1 cellular context compared by ENCODE assay signal in the genomic region with DNA sequence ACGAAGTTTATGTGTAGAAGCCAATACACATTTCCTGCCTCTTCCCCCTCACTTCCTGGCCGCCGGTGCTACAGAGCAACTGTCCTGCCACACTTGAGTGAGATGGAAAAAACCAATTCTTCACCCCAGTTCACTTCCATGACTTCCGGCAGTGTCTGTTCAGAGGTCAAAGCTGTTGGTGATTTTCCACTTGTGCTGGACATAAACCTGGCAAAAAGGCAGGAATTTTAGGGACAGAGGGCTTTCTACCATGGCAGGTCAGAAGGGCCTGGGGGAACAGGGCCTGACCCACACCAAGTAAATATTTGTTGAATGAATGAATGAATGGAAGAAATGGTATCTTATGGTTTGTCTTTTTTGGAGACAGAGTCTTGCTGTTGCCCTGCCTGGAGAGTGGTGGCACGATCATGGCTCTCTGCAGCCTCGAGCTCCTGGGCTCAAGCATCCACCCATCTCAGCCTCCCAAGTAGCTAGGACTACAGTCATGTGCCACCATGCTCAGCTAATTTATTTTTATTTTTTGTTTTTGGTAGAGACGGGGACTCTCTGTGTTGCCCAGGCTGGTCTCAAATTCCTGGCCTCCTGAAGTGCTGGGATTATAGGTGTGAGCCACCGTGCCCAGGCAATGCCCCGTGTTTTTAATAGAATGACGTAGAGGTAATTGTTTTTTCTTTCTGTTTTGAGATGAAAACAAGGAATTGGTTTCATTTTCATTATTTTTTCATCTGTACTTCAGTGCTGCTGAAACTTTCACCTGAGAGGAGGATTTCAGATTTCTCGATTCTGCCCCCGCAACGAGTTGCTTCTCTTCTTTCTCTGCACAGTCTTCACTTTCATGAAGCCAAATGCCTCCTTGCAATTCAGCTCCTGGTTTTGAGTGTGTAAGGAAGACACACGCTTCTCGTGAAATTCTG.
TF ChIP-seq lines count a peak whose summit lies in the region.

No MANE protein-coding gene starts in this region.

TF ChIP-seq in HepG2, 621 proteins besides CTCF, POLR2A, EP300 and RAD21 (continued from another document and continues in another):
- TF ChIP-seq, protein P1, sequence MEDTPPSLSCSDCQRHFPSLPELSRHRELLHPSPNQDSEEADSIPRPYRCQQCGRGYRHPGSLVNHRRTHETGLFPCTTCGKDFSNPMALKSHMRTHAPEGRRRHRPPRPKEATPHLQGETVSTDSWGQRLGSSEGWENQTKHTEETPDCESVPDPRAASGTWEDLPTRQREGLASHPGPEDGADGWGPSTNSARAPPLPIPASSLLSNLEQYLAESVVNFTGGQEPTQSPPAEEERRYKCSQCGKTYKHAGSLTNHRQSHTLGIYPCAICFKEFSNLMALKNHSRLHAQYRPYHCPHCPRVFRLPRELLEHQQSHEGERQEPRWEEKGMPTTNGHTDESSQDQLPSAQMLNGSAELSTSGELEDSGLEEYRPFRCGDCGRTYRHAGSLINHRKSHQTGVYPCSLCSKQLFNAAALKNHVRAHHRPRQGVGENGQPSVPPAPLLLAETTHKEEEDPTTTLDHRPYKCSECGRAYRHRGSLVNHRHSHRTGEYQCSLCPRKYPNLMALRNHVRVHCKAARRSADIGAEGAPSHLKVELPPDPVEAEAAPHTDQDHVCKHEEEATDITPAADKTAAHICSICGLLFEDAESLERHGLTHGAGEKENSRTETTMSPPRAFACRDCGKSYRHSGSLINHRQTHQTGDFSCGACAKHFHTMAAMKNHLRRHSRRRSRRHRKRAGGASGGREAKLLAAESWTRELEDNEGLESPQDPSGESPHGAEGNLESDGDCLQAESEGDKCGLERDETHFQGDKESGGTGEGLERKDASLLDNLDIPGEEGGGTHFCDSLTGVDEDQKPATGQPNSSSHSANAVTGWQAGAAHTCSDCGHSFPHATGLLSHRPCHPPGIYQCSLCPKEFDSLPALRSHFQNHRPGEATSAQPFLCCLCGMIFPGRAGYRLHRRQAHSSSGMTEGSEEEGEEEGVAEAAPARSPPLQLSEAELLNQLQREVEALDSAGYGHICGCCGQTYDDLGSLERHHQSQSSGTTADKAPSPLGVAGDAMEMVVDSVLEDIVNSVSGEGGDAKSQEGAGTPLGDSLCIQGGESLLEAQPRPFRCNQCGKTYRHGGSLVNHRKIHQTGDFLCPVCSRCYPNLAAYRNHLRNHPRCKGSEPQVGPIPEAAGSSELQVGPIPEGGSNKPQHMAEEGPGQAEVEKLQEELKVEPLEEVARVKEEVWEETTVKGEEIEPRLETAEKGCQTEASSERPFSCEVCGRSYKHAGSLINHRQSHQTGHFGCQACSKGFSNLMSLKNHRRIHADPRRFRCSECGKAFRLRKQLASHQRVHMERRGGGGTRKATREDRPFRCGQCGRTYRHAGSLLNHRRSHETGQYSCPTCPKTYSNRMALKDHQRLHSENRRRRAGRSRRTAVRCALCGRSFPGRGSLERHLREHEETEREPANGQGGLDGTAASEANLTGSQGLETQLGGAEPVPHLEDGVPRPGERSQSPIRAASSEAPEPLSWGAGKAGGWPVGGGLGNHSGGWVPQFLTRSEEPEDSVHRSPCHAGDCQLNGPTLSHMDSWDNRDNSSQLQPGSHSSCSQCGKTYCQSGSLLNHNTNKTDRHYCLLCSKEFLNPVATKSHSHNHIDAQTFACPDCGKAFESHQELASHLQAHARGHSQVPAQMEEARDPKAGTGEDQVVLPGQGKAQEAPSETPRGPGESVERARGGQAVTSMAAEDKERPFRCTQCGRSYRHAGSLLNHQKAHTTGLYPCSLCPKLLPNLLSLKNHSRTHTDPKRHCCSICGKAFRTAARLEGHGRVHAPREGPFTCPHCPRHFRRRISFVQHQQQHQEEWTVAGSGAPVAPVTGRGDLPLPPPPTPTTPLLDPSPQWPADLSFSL (CRISPR knock-in tag; IDR thresholded peaks at IDR 0.05) = no peak
- TF ChIP-seq ZSCAN25 (CRISPR knock-in tag; IDR thresholded peaks at IDR 0.05) = no peak
- TF ChIP-seq, protein P2, sequence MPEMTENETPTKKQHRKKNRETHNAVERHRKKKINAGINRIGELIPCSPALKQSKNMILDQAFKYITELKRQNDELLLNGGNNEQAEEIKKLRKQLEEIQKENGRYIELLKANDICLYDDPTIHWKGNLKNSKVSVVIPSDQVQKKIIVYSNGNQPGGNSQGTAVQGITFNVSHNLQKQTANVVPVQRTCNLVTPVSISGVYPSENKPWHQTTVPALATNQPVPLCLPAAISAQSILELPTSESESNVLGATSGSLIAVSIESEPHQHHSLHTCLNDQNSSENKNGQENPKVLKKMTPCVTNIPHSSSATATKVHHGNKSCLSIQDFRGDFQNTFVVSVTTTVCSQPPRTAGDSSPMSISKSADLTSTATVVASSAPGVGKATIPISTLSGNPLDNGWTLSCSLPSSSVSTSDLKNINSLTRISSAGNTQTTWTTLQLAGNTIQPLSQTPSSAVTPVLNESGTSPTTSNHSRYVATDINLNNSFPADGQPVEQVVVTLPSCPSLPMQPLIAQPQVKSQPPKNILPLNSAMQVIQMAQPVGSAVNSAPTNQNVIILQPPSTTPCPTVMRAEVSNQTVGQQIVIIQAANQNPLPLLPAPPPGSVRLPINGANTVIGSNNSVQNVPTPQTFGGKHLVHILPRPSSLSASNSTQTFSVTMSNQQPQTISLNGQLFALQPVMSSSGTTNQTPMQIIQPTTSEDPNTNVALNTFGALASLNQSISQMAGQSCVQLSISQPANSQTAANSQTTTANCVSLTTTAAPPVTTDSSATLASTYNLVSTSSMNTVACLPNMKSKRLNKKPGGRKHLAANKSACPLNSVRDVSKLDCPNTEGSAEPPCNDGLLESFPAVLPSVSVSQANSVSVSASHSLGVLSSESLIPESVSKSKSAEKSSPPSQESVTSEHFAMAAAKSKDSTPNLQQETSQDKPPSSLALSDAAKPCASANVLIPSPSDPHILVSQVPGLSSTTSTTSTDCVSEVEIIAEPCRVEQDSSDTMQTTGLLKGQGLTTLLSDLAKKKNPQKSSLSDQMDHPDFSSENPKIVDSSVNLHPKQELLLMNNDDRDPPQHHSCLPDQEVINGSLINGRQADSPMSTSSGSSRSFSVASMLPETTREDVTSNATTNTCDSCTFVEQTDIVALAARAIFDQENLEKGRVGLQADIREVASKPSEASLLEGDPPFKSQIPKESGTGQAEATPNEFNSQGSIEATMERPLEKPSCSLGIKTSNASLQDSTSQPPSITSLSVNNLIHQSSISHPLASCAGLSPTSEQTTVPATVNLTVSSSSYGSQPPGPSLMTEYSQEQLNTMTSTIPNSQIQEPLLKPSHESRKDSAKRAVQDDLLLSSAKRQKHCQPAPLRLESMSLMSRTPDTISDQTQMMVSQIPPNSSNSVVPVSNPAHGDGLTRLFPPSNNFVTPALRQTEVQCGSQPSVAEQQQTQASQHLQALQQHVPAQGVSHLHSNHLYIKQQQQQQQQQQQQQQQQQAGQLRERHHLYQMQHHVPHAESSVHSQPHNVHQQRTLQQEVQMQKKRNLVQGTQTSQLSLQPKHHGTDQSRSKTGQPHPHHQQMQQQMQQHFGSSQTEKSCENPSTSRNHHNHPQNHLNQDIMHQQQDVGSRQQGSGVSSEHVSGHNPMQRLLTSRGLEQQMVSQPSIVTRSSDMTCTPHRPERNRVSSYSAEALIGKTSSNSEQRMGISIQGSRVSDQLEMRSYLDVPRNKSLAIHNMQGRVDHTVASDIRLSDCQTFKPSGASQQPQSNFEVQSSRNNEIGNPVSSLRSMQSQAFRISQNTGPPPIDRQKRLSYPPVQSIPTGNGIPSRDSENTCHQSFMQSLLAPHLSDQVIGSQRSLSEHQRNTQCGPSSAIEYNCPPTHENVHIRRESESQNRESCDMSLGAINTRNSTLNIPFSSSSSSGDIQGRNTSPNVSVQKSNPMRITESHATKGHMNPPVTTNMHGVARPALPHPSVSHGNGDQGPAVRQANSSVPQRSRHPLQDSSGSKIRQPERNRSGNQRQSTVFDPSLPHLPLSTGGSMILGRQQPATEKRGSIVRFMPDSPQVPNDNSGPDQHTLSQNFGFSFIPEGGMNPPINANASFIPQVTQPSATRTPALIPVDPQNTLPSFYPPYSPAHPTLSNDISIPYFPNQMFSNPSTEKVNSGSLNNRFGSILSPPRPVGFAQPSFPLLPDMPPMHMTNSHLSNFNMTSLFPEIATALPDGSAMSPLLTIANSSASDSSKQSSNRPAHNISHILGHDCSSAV (CRISPR knock-in tag; IDR thresholded peaks at IDR 0.05; ENCODE audit: borderline replicate concordance) = no peak
- peak; percentile 48; the same call in 1 of the 2 replicates for TF ChIP-seq AHR (CRISPR knock-in tag; IDR thresholded peaks at IDR 0.05)
- no peak for TF ChIP-seq ZNF333 (CRISPR knock-in tag; IDR thresholded peaks at IDR 0.05; ENCODE audit: borderline replicate concordance)
- no peak for TF ChIP-seq SMARCC2 (IDR thresholded peaks at IDR 0.05)
- TF ChIP-seq GATA4 (IDR thresholded peaks at IDR 0.05; ENCODE audit: borderline replicate concordance, low read depth) = peak; percentile 83; the same call in 1 of the 2 replicates
- TF ChIP-seq ZNF343 (CRISPR knock-in tag; IDR thresholded peaks at IDR 0.05) = no peak
- no peak for TF ChIP-seq TMF1 (CRISPR knock-in tag; IDR thresholded peaks at IDR 0.05; ENCODE audit: low read depth)
- TF ChIP-seq, protein P3, sequence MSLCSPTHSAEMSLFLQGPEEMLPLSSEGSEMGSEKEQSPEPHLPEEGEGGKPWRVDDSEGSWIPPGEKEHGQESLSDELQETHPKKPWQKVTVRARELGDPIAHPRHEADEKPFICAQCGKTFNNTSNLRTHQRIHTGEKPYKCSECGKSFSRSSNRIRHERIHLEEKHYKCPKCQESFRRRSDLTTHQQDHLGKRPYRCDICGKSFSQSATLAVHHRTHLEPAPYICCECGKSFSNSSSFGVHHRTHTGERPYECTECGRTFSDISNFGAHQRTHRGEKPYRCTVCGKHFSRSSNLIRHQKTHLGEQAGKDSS (CRISPR knock-in tag; IDR thresholded peaks at IDR 0.05; ENCODE audit: borderline replicate concordance, low read depth) = peak; percentile 35; the same call in 1 of the 2 replicates
- TF ChIP-seq ZKSCAN1 (IDR thresholded peaks at IDR 0.05; ENCODE audit: low read length) = no peak
- TF ChIP-seq, protein P4, sequence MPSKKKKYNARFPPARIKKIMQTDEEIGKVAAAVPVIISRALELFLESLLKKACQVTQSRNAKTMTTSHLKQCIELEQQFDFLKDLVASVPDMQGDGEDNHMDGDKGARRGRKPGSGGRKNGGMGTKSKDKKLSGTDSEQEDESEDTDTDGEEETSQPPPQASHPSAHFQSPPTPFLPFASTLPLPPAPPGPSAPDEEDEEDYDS (CRISPR knock-in tag; IDR thresholded peaks at IDR 0.05) = peak; percentile 87
- TF ChIP-seq CBFB (CRISPR knock-in tag; IDR thresholded peaks at IDR 0.05) = no peak
- no peak for TF ChIP-seq GTF3A (CRISPR knock-in tag; conservative IDR thresholded peaks at IDR 0.05)
- no peak for TF ChIP-seq HOXD1 (CRISPR knock-in tag; IDR thresholded peaks at IDR 0.05)
- no peak for TF ChIP-seq KLF13 (CRISPR knock-in tag; IDR thresholded peaks at IDR 0.05)
- TF ChIP-seq ZFX (CRISPR knock-in tag; IDR thresholded peaks at IDR 0.05; ENCODE audit: low read depth) = peak; percentile 69; the same call in 1 of the 2 replicates
- no peak for TF ChIP-seq ZNF776 (CRISPR knock-in tag; IDR thresholded peaks at IDR 0.05)
- TF ChIP-seq DNMT3B (CRISPR knock-in tag; conservative IDR thresholded peaks at IDR 0.05) = 0 out of 2 replicates have a peak, but pooled peaks have one; percentile 17
- TF ChIP-seq FOXO1 (CRISPR knock-in tag; IDR thresholded peaks at IDR 0.05) = peak; percentile 81
- TF ChIP-seq, protein P5, sequence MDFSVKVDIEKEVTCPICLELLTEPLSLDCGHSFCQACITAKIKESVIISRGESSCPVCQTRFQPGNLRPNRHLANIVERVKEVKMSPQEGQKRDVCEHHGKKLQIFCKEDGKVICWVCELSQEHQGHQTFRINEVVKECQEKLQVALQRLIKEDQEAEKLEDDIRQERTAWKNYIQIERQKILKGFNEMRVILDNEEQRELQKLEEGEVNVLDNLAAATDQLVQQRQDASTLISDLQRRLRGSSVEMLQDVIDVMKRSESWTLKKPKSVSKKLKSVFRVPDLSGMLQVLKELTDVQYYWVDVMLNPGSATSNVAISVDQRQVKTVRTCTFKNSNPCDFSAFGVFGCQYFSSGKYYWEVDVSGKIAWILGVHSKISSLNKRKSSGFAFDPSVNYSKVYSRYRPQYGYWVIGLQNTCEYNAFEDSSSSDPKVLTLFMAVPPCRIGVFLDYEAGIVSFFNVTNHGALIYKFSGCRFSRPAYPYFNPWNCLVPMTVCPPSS (IDR thresholded peaks at IDR 0.05) = no peak
- TF ChIP-seq ZSCAN30 (CRISPR knock-in tag; IDR thresholded peaks at IDR 0.05) = no peak
- no peak; the same call in 1 of the 2 replicates for TF ChIP-seq SP140L (CRISPR knock-in tag; IDR thresholded peaks at IDR 0.05; ENCODE audit: borderline replicate concordance)
- TF ChIP-seq TGIF2 (CRISPR knock-in tag; IDR thresholded peaks at IDR 0.05) = no peak
- TF ChIP-seq, protein P6, sequence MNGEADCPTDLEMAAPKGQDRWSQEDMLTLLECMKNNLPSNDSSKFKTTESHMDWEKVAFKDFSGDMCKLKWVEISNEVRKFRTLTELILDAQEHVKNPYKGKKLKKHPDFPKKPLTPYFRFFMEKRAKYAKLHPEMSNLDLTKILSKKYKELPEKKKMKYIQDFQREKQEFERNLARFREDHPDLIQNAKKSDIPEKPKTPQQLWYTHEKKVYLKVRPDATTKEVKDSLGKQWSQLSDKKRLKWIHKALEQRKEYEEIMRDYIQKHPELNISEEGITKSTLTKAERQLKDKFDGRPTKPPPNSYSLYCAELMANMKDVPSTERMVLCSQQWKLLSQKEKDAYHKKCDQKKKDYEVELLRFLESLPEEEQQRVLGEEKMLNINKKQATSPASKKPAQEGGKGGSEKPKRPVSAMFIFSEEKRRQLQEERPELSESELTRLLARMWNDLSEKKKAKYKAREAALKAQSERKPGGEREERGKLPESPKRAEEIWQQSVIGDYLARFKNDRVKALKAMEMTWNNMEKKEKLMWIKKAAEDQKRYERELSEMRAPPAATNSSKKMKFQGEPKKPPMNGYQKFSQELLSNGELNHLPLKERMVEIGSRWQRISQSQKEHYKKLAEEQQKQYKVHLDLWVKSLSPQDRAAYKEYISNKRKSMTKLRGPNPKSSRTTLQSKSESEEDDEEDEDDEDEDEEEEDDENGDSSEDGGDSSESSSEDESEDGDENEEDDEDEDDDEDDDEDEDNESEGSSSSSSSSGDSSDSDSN (CRISPR knock-in tag; IDR thresholded peaks at IDR 0.05) = peak; percentile 62
- TF ChIP-seq, protein P7, sequence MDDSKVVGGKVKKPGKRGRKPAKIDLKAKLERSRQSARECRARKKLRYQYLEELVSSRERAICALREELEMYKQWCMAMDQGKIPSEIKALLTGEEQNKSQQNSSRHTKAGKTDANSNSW (CRISPR knock-in tag; IDR thresholded peaks at IDR 0.05; ENCODE audit: borderline replicate concordance) = no peak
- TF ChIP-seq ZNF850 (CRISPR knock-in tag; conservative IDR thresholded peaks at IDR 0.05) = no peak
- TF ChIP-seq, protein P8, sequence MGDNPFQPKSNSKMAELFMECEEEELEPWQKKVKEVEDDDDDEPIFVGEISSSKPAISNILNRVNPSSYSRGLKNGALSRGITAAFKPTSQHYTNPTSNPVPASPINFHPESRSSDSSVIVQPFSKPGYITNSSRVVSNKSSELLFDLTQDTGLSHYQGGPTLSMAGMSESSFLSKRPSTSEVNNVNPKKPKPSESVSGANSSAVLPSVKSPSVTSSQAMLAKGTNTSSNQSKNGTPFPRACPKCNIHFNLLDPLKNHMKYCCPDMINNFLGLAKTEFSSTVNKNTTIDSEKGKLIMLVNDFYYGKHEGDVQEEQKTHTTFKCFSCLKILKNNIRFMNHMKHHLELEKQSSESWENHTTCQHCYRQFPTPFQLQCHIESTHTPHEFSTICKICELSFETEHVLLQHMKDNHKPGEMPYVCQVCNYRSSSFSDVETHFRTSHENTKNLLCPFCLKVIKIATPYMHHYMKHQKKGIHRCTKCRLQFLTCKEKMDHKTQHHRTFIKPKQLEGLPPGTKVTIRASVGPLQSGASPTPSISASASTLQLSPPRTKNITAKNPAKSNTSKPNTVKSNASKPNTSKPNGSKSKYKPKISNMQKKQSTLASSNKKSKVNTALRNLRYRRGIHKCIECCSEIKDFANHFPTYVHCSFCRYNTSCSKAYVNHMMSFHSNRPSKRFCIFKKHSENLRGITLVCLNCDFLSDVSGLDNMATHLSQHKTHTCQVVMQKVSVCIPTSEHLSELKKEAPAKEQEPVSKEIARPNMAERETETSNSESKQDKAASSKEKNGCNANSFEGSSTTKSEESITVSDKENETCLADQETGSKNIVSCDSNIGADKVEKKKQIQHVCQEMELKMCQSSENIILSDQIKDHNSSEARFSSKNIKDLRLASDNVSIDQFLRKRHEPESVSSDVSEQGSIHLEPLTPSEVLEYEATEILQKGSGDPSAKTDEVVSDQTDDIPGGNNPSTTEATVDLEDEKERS (CRISPR knock-in tag; IDR thresholded peaks at IDR 0.05) = peak; percentile 66; the same call in 1 of the 2 replicates
